Comparison of ENCODE assay signal across 15 cellular contexts in genomic region chr5:103391659-103392058, GRCh38.
"Had no signal": no experiment of that assay in that cellular context is flagged by ENCODE, and none has a peak within 500 bp of the region (broad histone marks: within the 10 kb centered on the region; RNA-seq: fewer than 3 reads in every experiment).

No MANE protein-coding gene starts in this region.

- ATAC-seq: left ventricle myocardium superior; lower lobe of right lung; sciatic nerve; stimulated activated naive CD8-positive, alpha-beta T cell treated with anti-CD3 and anti-CD28 coated beads, Interleukin-15, amount 100 ng/mL, for 72 hours had no signal

- H3K9me3 Mint-ChIP-seq: dendritic cell treated with granulocyte-macrophage colony-stimulating factor and Interleukin-4, amounts not matched to agents 40 ng/mL and 50 ng/mL, for 4 days; memory B cell; nephron; stimulated activated naive CD8-positive, alpha-beta T cell treated with anti-CD3 and anti-CD28 coated beads, Interleukin-15, amount 100 ng/mL, for 72 hours had no signal

- H3K27ac Mint-ChIP-seq: dendritic cell treated with granulocyte-macrophage colony-stimulating factor and Interleukin-4, amounts not matched to agents 40 ng/mL and 50 ng/mL, for 4 days; memory B cell; nephron; neural progenitor cell; stimulated activated naive CD8-positive, alpha-beta T cell treated with anti-CD3 and anti-CD28 coated beads, Interleukin-15, amount 100 ng/mL, for 72 hours had no signal

- H3K36me3 Mint-ChIP-seq: memory B cell, neural progenitor cell had no signal

- DNase-seq: effector memory CD4-positive, alpha-beta T cell; left ventricle myocardium superior; lower lobe of right lung; stimulated activated CD4-positive, alpha-beta T cell treated with anti-CD3 and anti-CD28 coated beads, Interleukin-12 subunit alpha, Interleukin-12 subunit beta, amount 100 ng/mL, for 4 hours; stimulated activated CD4-positive, alpha-beta T cell treated with anti-CD3 and anti-CD28 coated beads, Interleukin-1b, Interleukin-23, amount 100 ng/mL, for 48 hours; stimulated activated CD4-positive, alpha-beta T cell treated with anti-CD3 and anti-CD28 coated beads, Interleukin-4, amount 100 ng/mL, for 1 hour; stimulated activated CD8-positive, alpha-beta memory T cell treated with anti-CD3 and anti-CD28 coated beads, Interleukin-4, amount 100 ng/mL, for 48 hours; stimulated activated naive CD4-positive, alpha-beta T cell; stimulated activated naive CD8-positive, alpha-beta T cell treated with anti-CD3 and anti-CD28 coated beads, Interleukin-15, amount 100 ng/mL, for 72 hours; transverse colon had no signal

- H3K4me1 Mint-ChIP-seq: memory B cell; stimulated activated naive CD8-positive, alpha-beta T cell treated with anti-CD3 and anti-CD28 coated beads, Interleukin-15, amount 100 ng/mL, for 72 hours had no signal

- H3K4me3 Mint-ChIP-seq: dendritic cell treated with granulocyte-macrophage colony-stimulating factor and Interleukin-4, amounts not matched to agents 40 ng/mL and 50 ng/mL, for 4 days; memory B cell; nephron; neural progenitor cell; stimulated activated naive CD8-positive, alpha-beta T cell treated with anti-CD3 and anti-CD28 coated beads, Interleukin-15, amount 100 ng/mL, for 72 hours had no signal

- H3K27me3 Mint-ChIP-seq: dendritic cell treated with granulocyte-macrophage colony-stimulating factor and Interleukin-4, amounts not matched to agents 40 ng/mL and 50 ng/mL, for 4 days had no signal
